ENCODE assay signal across 19 cellular contexts in genomic region chr19:42658148-42658547, GRCh38.
"Had no signal": no experiment of that assay in that cellular context is flagged by ENCODE, and none has a peak within 500 bp of the region (broad histone marks: within the 10 kb centered on the region; RNA-seq: fewer than 3 reads in every experiment).

No MANE protein-coding gene starts in this region.

- H3K4me1 ChIP-seq: colonic mucosa, left lung, spleen had no signal

- H3K36me3 ChIP-seq: colonic mucosa, esophagus muscularis mucosa, left lung, spleen, tibial artery had no signal

- H3K9me3 Mint-ChIP-seq: T-helper 1 cell treated with Interleukin-12 subunit alpha and Interleukin-12 subunit beta and Interleukin-4 antibody, amounts not matched to agents 30 μg/mL and 1 μg/mL, for 36 hours had no signal

- ATAC-seq: body of pancreas, left lung had no signal

- H3K4me1 Mint-ChIP-seq: nephron progenitor cell had no signal

- H3K4me3 Mint-ChIP-seq: nephron progenitor cell; T-helper 1 cell treated with Interleukin-12 subunit alpha and Interleukin-12 subunit beta and Interleukin-4 antibody, amounts not matched to agents 30 μg/mL and 1 μg/mL, for 36 hours had no signal

- DNase-seq: activated CD4-positive, alpha-beta T cell treated with anti-CD3 and anti-CD28 coated beads for 1 hour; activated CD4-positive, alpha-beta T cell treated with anti-CD3 and anti-CD28 coated beads, Interleukin-2, amount 50 U/mL, for 48 hours; activated naive CD4-positive, alpha-beta T cell; body of pancreas; central memory CD4-positive, alpha-beta T cell; colonic mucosa; kidney; left lung; nephron progenitor cell; nucleus accumbens; posterior cingulate gyrus; retina; spleen; stimulated activated naive CD4-positive, alpha-beta T cell; substantia nigra; tibial artery had no signal

- H3K27me3 ChIP-seq: body of pancreas, colonic mucosa, left lung, tibial artery had no signal

- H3K4me3 ChIP-seq: body of pancreas, colonic mucosa, esophagus muscularis mucosa, left lung, spleen, tibial artery had no signal

- H3K27ac ChIP-seq: body of pancreas, colonic mucosa, esophagus muscularis mucosa, left lung, spleen, tibial artery, VCaP had no signal

- H3K9me3 ChIP-seq: body of pancreas, colonic mucosa, left lung, tibial artery had no signal

- H3K27ac Mint-ChIP-seq: nephron progenitor cell; T-helper 1 cell treated with Interleukin-12 subunit alpha and Interleukin-12 subunit beta and Interleukin-4 antibody, amounts not matched to agents 30 μg/mL and 1 μg/mL, for 36 hours had no signal
